1 cellular context compared by ENCODE assay signal in the genomic region with DNA sequence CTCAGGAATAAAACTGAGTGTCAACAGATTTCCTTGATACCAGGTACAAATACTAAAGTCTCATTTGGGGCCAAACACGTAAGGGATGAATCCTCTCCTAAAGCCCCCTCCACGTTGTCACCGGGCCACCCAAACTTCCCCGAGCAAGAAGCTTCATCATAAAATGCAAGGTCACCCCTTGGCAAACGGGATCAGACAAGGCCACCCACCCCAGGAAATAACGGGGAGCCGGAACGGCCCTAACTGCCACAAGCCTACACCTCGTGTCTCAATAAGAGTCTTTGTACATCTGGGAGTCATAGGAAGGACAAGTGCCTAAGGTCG.
TF ChIP-seq lines count a peak whose summit lies in the region.

No MANE protein-coding gene starts in this region.

TF ChIP-seq in IMR-90, 13 proteins besides CTCF, POLR2A, EP300 and RAD21 (continued from another document):
- TF ChIP-seq, protein P1, sequence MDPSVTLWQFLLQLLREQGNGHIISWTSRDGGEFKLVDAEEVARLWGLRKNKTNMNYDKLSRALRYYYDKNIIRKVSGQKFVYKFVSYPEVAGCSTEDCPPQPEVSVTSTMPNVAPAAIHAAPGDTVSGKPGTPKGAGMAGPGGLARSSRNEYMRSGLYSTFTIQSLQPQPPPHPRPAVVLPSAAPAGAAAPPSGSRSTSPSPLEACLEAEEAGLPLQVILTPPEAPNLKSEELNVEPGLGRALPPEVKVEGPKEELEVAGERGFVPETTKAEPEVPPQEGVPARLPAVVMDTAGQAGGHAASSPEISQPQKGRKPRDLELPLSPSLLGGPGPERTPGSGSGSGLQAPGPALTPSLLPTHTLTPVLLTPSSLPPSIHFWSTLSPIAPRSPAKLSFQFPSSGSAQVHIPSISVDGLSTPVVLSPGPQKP (IDR thresholded peaks at IDR 0.05; ENCODE audit: borderline replicate concordance, low read depth, low read length), result no peak
- TF ChIP-seq MXI1 (IDR thresholded peaks at IDR 0.05; ENCODE audit: borderline replicate concordance, low read depth, low read length) (no peak), RCOR1 (IDR thresholded peaks at IDR 0.05; ENCODE audit: insufficient replicate concordance, low read length) (no peak), CHD1 (IDR thresholded peaks at IDR 0.05; ENCODE audit: low read depth, low read length) (no peak)
